In the genomic region with DNA sequence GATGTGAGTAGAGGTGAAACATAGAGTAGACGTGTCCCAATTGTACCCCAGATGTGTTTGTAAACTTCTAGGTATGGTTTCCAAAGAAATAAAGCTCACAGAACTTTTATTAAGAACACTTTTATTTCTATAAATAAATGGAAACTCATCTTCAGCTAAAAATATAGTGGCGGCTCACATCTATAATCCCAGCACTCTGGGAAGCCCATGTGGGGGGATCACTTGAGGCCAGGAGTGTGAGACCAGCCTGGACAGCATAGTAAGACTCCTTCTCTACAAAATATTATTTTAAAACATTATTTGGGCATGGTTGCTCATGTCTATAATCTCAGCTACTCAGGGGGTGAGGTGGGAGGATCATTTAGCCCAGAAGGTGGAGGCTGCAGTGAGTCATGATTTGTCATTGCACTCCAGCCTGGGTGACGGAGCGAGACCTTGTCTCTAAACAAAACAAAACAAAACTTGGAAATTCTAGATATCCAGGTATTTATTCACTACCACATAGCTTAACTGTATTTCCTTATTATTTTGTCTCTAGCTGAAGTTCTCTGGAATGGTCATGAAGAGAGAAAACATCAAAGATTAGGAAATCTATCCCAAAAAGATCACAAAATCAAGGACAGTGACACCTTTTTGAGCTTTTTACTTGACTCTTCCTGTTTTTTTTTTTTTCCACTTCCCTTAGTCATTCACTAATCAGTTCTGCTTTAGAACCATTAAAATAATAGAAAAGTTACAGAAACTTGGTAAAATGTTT, we compare ENCODE assay signal across 13 cellular contexts.
DNase-seq lines count a peak whose midpoint lies in the region; ATAC-seq and FAIRE-seq lines count a peak whose summit lies in the region.
"Had no signal": no experiment of that assay in that cellular context is flagged by ENCODE, and none has a peak within 500 bp of the region (broad histone marks: within the 10 kb centered on the region; RNA-seq: fewer than 3 reads in every experiment).

No MANE protein-coding gene starts in this region.

- no peak overlapping the region for H2BK15ac ChIP-seq in mesenchymal stem cell (ENCODE audit: low read depth, poor library complexity, severe bottlenecking)

- H3K18ac ChIP-seq in mesenchymal stem cell (ENCODE audit: low read depth in 1 of 2, low read length in 2 of 2): no peak overlapping the region

- no peak overlapping the region for H3K9ac ChIP-seq in endocrine pancreas (ENCODE audit: control insufficient read depth, insufficient read depth, low read length)
- peak overlapping the region; percentile 81 for H3K9ac ChIP-seq in mesenchymal stem cell (ENCODE audit: low read length)

- no peak overlapping the region for H2BK12ac ChIP-seq in mesenchymal stem cell (ENCODE audit: low read length in 2 of 2)

- peaks cover 14% of the 10 kb centered on the region for H3K79me1 ChIP-seq in mesenchymal stem cell (replicated peaks; ENCODE audit: low read length, poor library complexity, severe bottlenecking)

- H3K27ac ChIP-seq in mesenchymal stem cell (ENCODE audit: low read length, poor library complexity, severe bottlenecking): peak overlapping the region; percentile 59
- H3K27ac ChIP-seq: skin epidermis had no signal

- H3K36me3 ChIP-seq in endocrine pancreas (ENCODE audit: control insufficient read depth, insufficient read depth, low read length): no peaks in the 10 kb centered on the region
- H3K36me3 ChIP-seq in mesenchymal stem cell (ENCODE audit: control insufficient read depth in 1 of 2, insufficient read depth in 2 of 2, low read depth in 1 of 2, low read length in 2 of 2): peaks cover 0 to 9% of the 10 kb centered on the region in 2 experiments

- peak; percentile 94 for FAIRE-seq in RCC 7860 (lab: Jason Lieb, UNC)

- no peak overlapping the region for H2AFZ ChIP-seq in mesenchymal stem cell (ENCODE audit: low read depth, low read length)

- in situ Hi-C loops in KBM-7 (cut with MboI; ENCODE audit: low pct_unique_long_range_greater_than_20kb, low sequenced_read_pairs): no loop called here

- H3K27me3 ChIP-seq in endocrine pancreas (ENCODE audit: control insufficient read depth, insufficient read depth, low read length) (no peaks in the 10 kb centered on the region), mesenchymal stem cell (ENCODE audit: control insufficient read depth in 1 of 2, insufficient read depth in 1 of 2, low read length in 2 of 2) (no peaks in the 10 kb centered on the region)

- no peak overlapping the region for H3K23ac ChIP-seq in mesenchymal stem cell (ENCODE audit: low read length in 2 of 2)

- no peak overlapping the region for H3K4ac ChIP-seq in mesenchymal stem cell (ENCODE audit: low read depth in 1 of 2, low read length in 2 of 2)

- H4K8ac ChIP-seq in mesenchymal stem cell (ENCODE audit: low read length): no peak overlapping the region

- 100% methylated on average over 1 of the region's 4 CpGs for WGBS in mesenchymal stem cell

- no peak overlapping the region for H2BK5ac ChIP-seq in mesenchymal stem cell (ENCODE audit: low read depth, low read length, poor library complexity, severe bottlenecking)

- H3K4me3 ChIP-seq in endocrine pancreas (ENCODE audit: control insufficient read depth, insufficient read depth, low read length) (peak overlapping the region; percentile 22), mesenchymal stem cell (ENCODE audit: insufficient read depth in 1 of 2, low read depth in 1 of 2, low read length in 2 of 2) (no peak overlapping the region)
- H3K4me3 ChIP-seq: skin epidermis had no signal

- no peak overlapping the region for H3K14ac ChIP-seq in mesenchymal stem cell (ENCODE audit: low read length in 2 of 2)

- H3K9me3 ChIP-seq in endocrine pancreas (ENCODE audit: control insufficient read depth, low read length): no peaks in the 10 kb centered on the region
- H3K9me3 ChIP-seq in mesenchymal stem cell (ENCODE audit: control insufficient read depth, low read length): no peaks in the 10 kb centered on the region

- H3K4me2 ChIP-seq in mesenchymal stem cell (ENCODE audit: low read length, poor library complexity, severe bottlenecking): no peak overlapping the region

- no peak for ATAC-seq in HG03108 (IDR thresholded peaks at IDR 0.05; ENCODE audit: unreplicated experiment)
- ATAC-seq: activated CD4-positive, CD25-positive, alpha-beta regulatory T cell treated with anti-CD3 and anti-CD28 coated beads, Interleukin-2, amount 50 U/mL, for 24 hours had no signal

- no peak overlapping the region for H4K91ac ChIP-seq in mesenchymal stem cell (ENCODE audit: low read length)

- no peak overlapping the region for H2BK120ac ChIP-seq in mesenchymal stem cell (ENCODE audit: low read depth, low read length)

- H3K4me1 ChIP-seq in endocrine pancreas (ENCODE audit: control insufficient read depth, insufficient read depth, low read length) (peaks cover 11% of the 10 kb centered on the region), mesenchymal stem cell (ENCODE audit: control insufficient read depth, insufficient read depth, low read depth, low read length) (peaks cover 2% of the 10 kb centered on the region)

- no peak overlapping the region for H2AK5ac ChIP-seq in mesenchymal stem cell (ENCODE audit: low read length, severe bottlenecking)

- DNase-seq in GM04504 (ENCODE audit: low read depth) (peak; percentile 35), RCC 7860 (ENCODE audit: low spot score) (peak; percentile 79), mesenchymal stem cell (peak; percentile 77), inferior parietal cortex (ENCODE audit: extremely low spot score) (no peak), KBM-7 (no peak), NCI-H187 treated with DMSO at 0.1 percent for 48 hours (lab: John Stamatoyannopoulos, UW) (no peak)
- DNase-seq: H9, naive B cell, NCI-H510A had no signal

Comparison
In these comparisons a context has a peak if more than half of its experiments do, and no peak if none do; other contexts are left out.
1. DNase-seq: peak in GM04504 (single experiment), RCC 7860 (single experiment) and mesenchymal stem cell (single experiment); none in inferior parietal cortex (single experiment), KBM-7 (single experiment) and NCI-H187 treated with DMSO at 0.1 percent for 48 hours (single experiment).